In the genomic region with DNA sequence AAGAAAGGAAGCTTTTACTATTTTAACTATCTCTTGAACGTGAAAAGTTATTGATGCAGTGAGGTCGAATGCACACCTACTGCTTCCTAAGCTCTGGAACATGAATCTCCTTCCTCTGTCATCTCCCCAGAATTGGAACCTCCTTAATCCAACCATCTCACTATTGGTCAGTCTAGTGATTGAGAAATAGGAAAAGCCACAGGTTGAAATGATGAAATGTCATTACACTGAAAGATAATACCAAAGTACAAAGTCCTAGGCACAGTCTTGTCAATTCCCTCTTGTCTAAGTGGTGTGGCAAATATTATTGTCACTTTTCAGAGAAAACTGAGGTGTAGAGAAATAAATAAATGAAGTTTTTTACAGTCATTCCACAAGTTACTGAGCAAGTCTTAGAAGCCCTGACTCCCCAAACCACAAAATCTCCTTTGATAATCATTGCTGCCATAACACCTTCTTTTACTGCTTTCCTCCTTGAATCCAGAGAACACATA, we compare ENCODE assay signal across 19 cellular contexts. TPM values are rescaled to one million over a fixed set of nuclear protein-coding genes. Genes with fewer than 3 reads are reported as not detected.
A peak's percentile ranks its signal among the peaks of the same experiment; 100 is the strongest.
DNase-seq lines count a peak whose midpoint lies in the region; ATAC-seq and TF ChIP-seq lines count a peak whose summit lies in the region.
"Had no signal": no experiment of that assay in that cellular context is flagged by ENCODE, and none has a peak within 500 bp of the region (broad histone marks: within the 10 kb centered on the region; RNA-seq: fewer than 3 reads in every experiment).

No MANE protein-coding gene starts in this region.

- TF ChIP-seq CTCF in right atrium auricular region (IDR thresholded peaks at IDR 0.05), result no peak
- no peak for TF ChIP-seq CTCF in nephron progenitor cell (IDR thresholded peaks at IDR 0.05)
- TF ChIP-seq CTCF in uterus (IDR thresholded peaks at IDR 0.05), result no peak
- no peak for TF ChIP-seq CTCF in Peyer's patch (IDR thresholded peaks at IDR 0.05)

- peaks cover 23% of the 10 kb centered on the region for H3K36me3 ChIP-seq in right atrium auricular region
- no peaks in the 10 kb centered on the region for H3K36me3 ChIP-seq in uterus
- H3K36me3 ChIP-seq in Peyer's patch, result peaks cover 0 to 18% (median 0%) of the 10 kb centered on the region in 3 donors
- H3K36me3 ChIP-seq in effector memory CD4-positive, alpha-beta T cell (ENCODE audit: control insufficient read depth, insufficient read depth, low read length), result no peaks in the 10 kb centered on the region

- H3K4me3 ChIP-seq in right atrium auricular region (no peak overlapping the region), right cardiac atrium (ENCODE audit: low read length) (no peak overlapping the region), uterus (no peak overlapping the region), Peyer's patch (no peak overlapping the region)
- no peak overlapping the region for H3K4me3 ChIP-seq in effector memory CD4-positive, alpha-beta T cell (ENCODE audit: insufficient read depth, low read depth, low read length, poor library complexity, severe bottlenecking)

- peaks cover 0 to 55% of the 10 kb centered on the region in 2 donors for H3K4me1 ChIP-seq in right atrium auricular region
- H3K4me1 ChIP-seq in right cardiac atrium (ENCODE audit: control insufficient read depth, insufficient read depth, low read length), result peaks cover 13% of the 10 kb centered on the region
- H3K4me1 ChIP-seq in uterus, result peaks cover 0 to 4% of the 10 kb centered on the region in 2 donors
- peaks cover 0 to 66% (median 2%) of the 10 kb centered on the region in 4 donors for H3K4me1 ChIP-seq in Peyer's patch
- no peaks in the 10 kb centered on the region for H3K4me1 ChIP-seq in effector memory CD4-positive, alpha-beta T cell (ENCODE audit: control insufficient read depth, insufficient read depth, low read length, poor library complexity, severe bottlenecking)

- peaks cover 12% of the 10 kb centered on the region for H3K36me3 Mint-ChIP-seq in nephron progenitor cell (ENCODE audit: low read depth)

- H3K27ac ChIP-seq in right atrium auricular region (peak overlapping the region; percentile 65 to 82), right cardiac atrium (ENCODE audit: low read length) (no peak overlapping the region), caudate nucleus (ENCODE audit: low read depth, low read length) (peak overlapping the region; percentile 12), uterus (peak overlapping the region; percentile 82 to 86), Peyer's patch (peak overlapping the region in 2 of 4 donors; percentile 70 to 83)
- no peak overlapping the region for H3K27ac ChIP-seq in effector memory CD4-positive, alpha-beta T cell (ENCODE audit: insufficient read depth, low read length, poor library complexity, severe bottlenecking)

- DNase-seq in right atrium auricular region (ENCODE audit: low spot score) (no peak), right cardiac atrium (no peak), caudate nucleus (lab: John Stamatoyannopoulos, UW) (no peak), nephron progenitor cell (no peak), uterus (no peak), Peyer's patch (no peak)
- DNase-seq in effector memory CD4-positive, alpha-beta T cell, result no peak
- DNase-seq: activated CD8-positive, alpha-beta memory T cell treated with anti-CD3 and anti-CD28 coated beads, Interleukin-2, amount 50 U/mL, for 4 hours; amniotic stem cell; naive thymus-derived CD8-positive, alpha-beta T cell; NCI-H1417 treated with DMSO at 0.1 percent for 48 hours; NCI-H526 treated with DMSO at 0.1 percent for 48 hours; SHP77 treated with DMSO at 0.1 percent for 48 hours; stimulated activated CD4-positive, alpha-beta T cell treated with anti-CD3 and anti-CD28 coated beads, Interleukin-15, amount 100 ng/mL, for 24 hours; stimulated activated CD8-positive, alpha-beta memory T cell treated with anti-CD3 and anti-CD28 coated beads, Interleukin-4, amount 100 ng/mL, for 48 hours had no signal

- no peak for TF ChIP-seq POLR2A in uterus (IDR thresholded peaks at IDR 0.05)
- peak in 1 of 2 donors; percentile 40 for TF ChIP-seq POLR2A in Peyer's patch (IDR thresholded peaks at IDR 0.05)

- peaks cover 39% of the 10 kb centered on the region for H3K4me1 Mint-ChIP-seq in nephron progenitor cell

- no peak overlapping the region for H3K4me3 Mint-ChIP-seq in nephron progenitor cell
- H3K4me3 Mint-ChIP-seq: naive thymus-derived CD8-positive, alpha-beta T cell had no signal

- H3K9me3 ChIP-seq in right atrium auricular region (no peaks in the 10 kb centered on the region), right cardiac atrium (ENCODE audit: control insufficient read depth, low read length) (no peaks in the 10 kb centered on the region), uterus (no peaks in the 10 kb centered on the region), Peyer's patch (peaks cover 0 to 3% (median 0%) of the 10 kb centered on the region in 4 donors)
- no peaks in the 10 kb centered on the region for H3K9me3 ChIP-seq in effector memory CD4-positive, alpha-beta T cell (ENCODE audit: control insufficient read depth, low read length)
- H3K9me3 ChIP-seq: BE2C had no signal

- intact Hi-C loops in right cardiac atrium (cut with DNase I) (loop anchor here in 1 of 4 donors (10.0 kb wide), 1 partner anchor 108 kb away; no protein-coding TSS in a partner anchor), uterus (cut with DNase I; ENCODE audit: low total_unique reads) (no loop called here)

- H3K27me3 Mint-ChIP-seq in nephron progenitor cell (ENCODE audit: low read depth, poor library complexity), result no peaks in the 10 kb centered on the region
- H3K27me3 Mint-ChIP-seq: naive thymus-derived CD8-positive, alpha-beta T cell had no signal

- H3K27me3 ChIP-seq in right atrium auricular region (no peaks in the 10 kb centered on the region), right cardiac atrium (ENCODE audit: control insufficient read depth, insufficient read depth) (no peaks in the 10 kb centered on the region), uterus (no peaks in the 10 kb centered on the region), Peyer's patch (no peaks in the 10 kb centered on the region)
- no peaks in the 10 kb centered on the region for H3K27me3 ChIP-seq in effector memory CD4-positive, alpha-beta T cell (replicated peaks; ENCODE audit: control insufficient read depth, insufficient read depth, low read length, poor library complexity, severe bottlenecking)
- H3K27me3 ChIP-seq: BE2C had no signal

- WGBS in right cardiac atrium, result 71% methylated on average over 2 of the region's 2 CpGs

- H3K27ac Mint-ChIP-seq in nephron progenitor cell, result peak overlapping the region; percentile 36

- no peaks in the 10 kb centered on the region for H3K9me3 Mint-ChIP-seq in nephron progenitor cell

- ATAC-seq in right cardiac atrium, result no peak
- ATAC-seq in GM18498 (IDR thresholded peaks at IDR 0.05; ENCODE audit: unreplicated experiment), result no peak
- ATAC-seq: naive thymus-derived CD8-positive, alpha-beta T cell had no signal

RNA-seq across cellular contexts. Expression of a gene that starts 19.5 kb away (rescaled TPM):
- not detected for total RNA-seq in right atrium auricular region
- total RNA-seq in right cardiac atrium, result not detected
- not detected for polyA plus RNA-seq in right cardiac atrium
- total RNA-seq in uterus, result not detected
- not detected for total RNA-seq in Peyer's patch
- total RNA-seq: Daoy; H1; naive thymus-derived CD8-positive, alpha-beta T cell had no signal
- polyA plus RNA-seq: H1; naive thymus-derived CD8-positive, alpha-beta T cell had no signal

Comparison
In these comparisons a context has a peak if more than half of its experiments do, and no peak if none do; other contexts are left out.
1. H3K27ac ChIP-seq: peak in right atrium auricular region (2 of 2), caudate nucleus (single experiment) and uterus (2 of 2); none in right cardiac atrium (single experiment) and effector memory CD4-positive, alpha-beta T cell (single experiment).